Comparison of ENCODE assay signal across 1 cellular context in genomic region chr11:76621466-76621865, GRCh38.
TF ChIP-seq lines count a peak whose summit lies in the region.

No MANE protein-coding gene starts in this region.

TF ChIP-seq in IMR-90, 13 proteins besides CTCF, POLR2A, EP300 and RAD21:
- no peak for TF ChIP-seq RCOR1 (IDR thresholded peaks at IDR 0.05; ENCODE audit: insufficient replicate concordance, low read length)
- no peak for TF ChIP-seq BHLHE40 (IDR thresholded peaks at IDR 0.05; ENCODE audit: low read depth, low read length)
- no peak for TF ChIP-seq NFE2L2 (IDR thresholded peaks at IDR 0.05; ENCODE audit: low read depth, low read length)
- no peak for TF ChIP-seq CEBPB (IDR thresholded peaks at IDR 0.05; ENCODE audit: low read depth, low read length)
- TF ChIP-seq MAFK (IDR thresholded peaks at IDR 0.05; ENCODE audit: low read depth, low read length), result no peak
- no peak for TF ChIP-seq ELK1 (IDR thresholded peaks at IDR 0.05; ENCODE audit: borderline replicate concordance, low read depth, low read length)
- no peak for TF ChIP-seq USF2 (IDR thresholded peaks at IDR 0.05; ENCODE audit: low read depth, low read length)
- TF ChIP-seq MAZ (IDR thresholded peaks at IDR 0.05; ENCODE audit: borderline replicate concordance, low read depth, low read length), result no peak
- no peak for TF ChIP-seq FOS (IDR thresholded peaks at IDR 0.05; ENCODE audit: low read depth, low read length)
- TF ChIP-seq RFX5 (IDR thresholded peaks at IDR 0.05; ENCODE audit: low read depth, low read length), result no peak
- no peak for TF ChIP-seq SMC3 (IDR thresholded peaks at IDR 0.05; ENCODE audit: low read depth, low read length)
- TF ChIP-seq MXI1 (IDR thresholded peaks at IDR 0.05; ENCODE audit: borderline replicate concordance, low read depth, low read length), result no peak
- TF ChIP-seq CHD1 (IDR thresholded peaks at IDR 0.05; ENCODE audit: low read depth, low read length), result no peak
